ENCODE assay signal across 8 cellular contexts in the genomic region with DNA sequence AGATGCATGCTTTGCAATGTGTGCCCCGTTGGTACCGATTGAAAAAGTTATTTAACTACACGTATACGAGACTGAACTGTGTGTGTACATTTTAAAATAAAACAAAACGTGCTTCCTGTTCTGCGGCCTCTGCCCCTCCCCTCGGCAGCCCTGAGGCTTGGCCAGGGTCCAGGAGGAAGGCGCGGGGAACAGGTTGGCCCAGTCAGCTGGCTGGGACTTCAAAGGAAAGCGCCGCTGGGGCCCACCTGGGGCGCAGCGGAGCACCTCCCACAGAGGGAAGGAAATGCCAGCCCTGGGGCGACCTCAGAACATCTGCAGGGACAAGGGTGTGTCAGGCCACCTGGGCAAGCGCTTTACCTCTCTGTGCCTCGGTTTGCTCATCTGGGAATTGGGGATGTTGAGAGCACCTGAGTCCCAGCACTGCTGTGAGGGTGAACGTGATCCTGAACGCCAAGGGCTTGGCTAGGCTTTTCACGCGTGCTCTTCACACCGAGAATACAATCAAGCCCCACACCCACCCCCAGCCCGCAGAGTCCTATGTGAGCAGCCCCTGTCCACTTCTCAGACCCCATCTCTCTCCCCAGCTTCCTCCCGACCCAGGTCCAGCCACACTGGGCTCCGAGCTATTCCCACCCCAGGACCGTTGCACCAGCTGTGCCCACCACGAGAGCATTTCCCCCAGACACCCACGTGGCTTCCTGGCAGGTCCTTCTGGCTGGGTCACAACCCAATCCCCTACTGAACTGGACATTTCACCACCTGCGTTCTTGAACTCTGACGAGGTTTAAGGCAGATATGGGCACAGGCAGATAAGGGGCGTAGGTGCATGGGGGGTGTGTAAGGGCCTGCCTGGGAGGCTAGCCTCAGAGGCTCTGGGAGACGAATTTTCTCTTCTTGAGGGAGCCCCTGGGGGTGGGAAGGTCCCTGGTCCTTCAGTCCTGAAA. TPM values are rescaled to one million over a fixed set of nuclear protein-coding genes. Genes with fewer than 3 reads are reported as not detected.
DNase-seq lines count a peak whose midpoint lies in the region; ATAC-seq, FAIRE-seq and TF ChIP-seq lines count a peak whose summit lies in the region.

No MANE protein-coding gene starts in this region.

- H3K36me3 ChIP-seq in Karpas-422 (ENCODE audit: insufficient read depth, low read length) (no peaks in the 10 kb centered on the region), RWPE2 (ENCODE audit: low read depth) (no peaks in the 10 kb centered on the region), keratinocyte (ENCODE audit: control insufficient read depth in 2 of 2, extremely low read depth in 1 of 2, insufficient read depth in 2 of 2, low read length in 2 of 2) (no peaks in the 10 kb centered on the region)

- DNase-seq in Calu3 (peak; percentile 99), Karpas-422 (peak; percentile 92), RWPE2 (ENCODE audit: low spot score) (peak; percentile 95), keratinocyte (ENCODE audit: low read depth, low spot score) (peak; percentile 87), osteocyte (ENCODE audit: extremely low spot score, unreplicated experiment) (no peak)
- DNase-seq in activated naive CD4-positive, alpha-beta T cell treated with anti-CD3 and anti-CD28 coated beads for 36 hours: peak; percentile 93
- peak; percentile 48 to 75 (median 50) for DNase-seq in stimulated activated CD4-positive, alpha-beta T cell treated with anti-CD3 and anti-CD28 coated beads, TNF-alpha, amount 100 ng/mL, for 24 hours (ENCODE audit: low read depth in 3 of 3)

- H3K27ac ChIP-seq in Karpas-422 (ENCODE audit: low read length): peak overlapping the region; percentile 33; the same call in 1 of the 2 replicates
- peak overlapping the region; percentile 74 for H3K27ac ChIP-seq in RWPE2 (ENCODE audit: poor library complexity, severe bottlenecking)
- peak overlapping the region; percentile 56 for H3K27ac ChIP-seq in keratinocyte (ENCODE audit: control insufficient read depth, insufficient read depth, low read length)

- H3K9me3 ChIP-seq in Karpas-422 (ENCODE audit: low read length) (no peaks in the 10 kb centered on the region), RWPE2 (ENCODE audit: severe bottlenecking) (no peaks in the 10 kb centered on the region), keratinocyte (ENCODE audit: control insufficient read depth, low read depth, low read length) (peaks cover 2% of the 10 kb centered on the region)

- TF ChIP-seq CTCF in Calu3 (IDR thresholded peaks at IDR 0.05; ENCODE audit: unreplicated experiment): no peak
- TF ChIP-seq CTCF in RWPE2 (IDR thresholded peaks at IDR 0.05; ENCODE audit: poor library complexity, severe bottlenecking): no peak
- no peak for TF ChIP-seq CTCF in keratinocyte (optimal IDR thresholded peaks at IDR 0.05 in 1 of 3, IDR thresholded peaks at IDR 0.05 in 1 of 3, conservative IDR thresholded peaks at IDR 0.05 in 1 of 3; ENCODE audit: extremely low read depth in 1 of 3, insufficient read depth in 2 of 3, low read length in 3 of 3)
- no peak for TF ChIP-seq CTCF in osteocyte (IDR thresholded peaks at IDR 0.05)

- no TSS peak for BruUV-seq in Calu3 (replicated peaks; lab: Mats Ljungman, UMichigan)

- H3K27me3 Mint-ChIP-seq in Calu3 (ENCODE audit: unreplicated experiment): no peaks in the 10 kb centered on the region
- peaks cover 2% of the 10 kb centered on the region for H3K27me3 Mint-ChIP-seq in activated naive CD4-positive, alpha-beta T cell treated with anti-CD3 and anti-CD28 coated beads for 36 hours (ENCODE audit: low read depth)
- H3K27me3 Mint-ChIP-seq in osteocyte (ENCODE audit: unreplicated experiment): peaks cover 2% of the 10 kb centered on the region

- peak; percentile 64 for FAIRE-seq in keratinocyte (lab: Jason Lieb, UNC)

- H2AFZ ChIP-seq in Karpas-422 (ENCODE audit: low read length): peak overlapping the region; percentile 75
- H2AFZ ChIP-seq in keratinocyte (ENCODE audit: control insufficient read depth, low read length): no peak overlapping the region

- H3K79me2 ChIP-seq in Karpas-422 (ENCODE audit: low read length) (no peaks in the 10 kb centered on the region), keratinocyte (ENCODE audit: control insufficient read depth, insufficient read depth, low read length) (no peaks in the 10 kb centered on the region)

- intact Hi-C loops in Calu3 (cut with micrococcal nuclease; ENCODE audit: unreplicated experiment): loop anchor here (2.0 to 5.0 kb wide), 3 partner anchors 73 to 137 kb away; no protein-coding TSS in a partner anchor
- intact Hi-C loops in activated naive CD4-positive, alpha-beta T cell treated with anti-CD3 and anti-CD28 coated beads for 36 hours (cut with micrococcal nuclease): loop anchor here (1.0 to 2.0 kb wide), 3 partner anchors 27 to 103 kb away; no protein-coding TSS in a partner anchor

- H3K27me3 ChIP-seq in Karpas-422 (ENCODE audit: low read length): no peaks in the 10 kb centered on the region
- H3K27me3 ChIP-seq in RWPE2 (ENCODE audit: insufficient read depth, poor library complexity, severe bottlenecking): no peaks in the 10 kb centered on the region
- H3K27me3 ChIP-seq in keratinocyte (ENCODE audit: control insufficient read depth, extremely low read depth, insufficient read depth, low read length): peaks cover 10% of the 10 kb centered on the region

- CTCF ChIA-PET in Calu3 (lab: Charles Lee): interaction anchor here (1.1 kb wide), 2 partner anchors 17 to 83 kb away, joined by 3 to 4 read pairs; no protein-coding TSS in a partner anchor
- CTCF ChIA-PET in activated naive CD4-positive, alpha-beta T cell treated with anti-CD3 and anti-CD28 coated beads for 36 hours (lab: Charles Lee): no interaction called here

- no peaks in the 10 kb centered on the region for H3K9me1 ChIP-seq in keratinocyte (ENCODE audit: control insufficient read depth, extremely low read depth, insufficient read depth, low read length)

- H3K4me1 Mint-ChIP-seq in Calu3 (ENCODE audit: low read depth, unreplicated experiment): peaks cover 75% of the 10 kb centered on the region
- H3K4me1 Mint-ChIP-seq in activated naive CD4-positive, alpha-beta T cell treated with anti-CD3 and anti-CD28 coated beads for 36 hours (ENCODE audit: low read depth): peaks cover 21% of the 10 kb centered on the region
- peaks cover 26% of the 10 kb centered on the region for H3K4me1 Mint-ChIP-seq in osteocyte (ENCODE audit: unreplicated experiment)

- H3K27ac Mint-ChIP-seq in Calu3 (ENCODE audit: unreplicated experiment) (peak overlapping the region; percentile 79), osteocyte (ENCODE audit: unreplicated experiment) (no peak overlapping the region)
- no peak overlapping the region for H3K27ac Mint-ChIP-seq in activated naive CD4-positive, alpha-beta T cell treated with anti-CD3 and anti-CD28 coated beads for 36 hours

- H3K9me3 Mint-ChIP-seq in Calu3 (ENCODE audit: low read depth, unreplicated experiment): no peaks in the 10 kb centered on the region
- H3K9me3 Mint-ChIP-seq in activated naive CD4-positive, alpha-beta T cell treated with anti-CD3 and anti-CD28 coated beads for 36 hours: peaks cover 2% of the 10 kb centered on the region
- H3K9me3 Mint-ChIP-seq in osteocyte (ENCODE audit: unreplicated experiment): no peaks in the 10 kb centered on the region

- H3K9me2 ChIP-seq in Karpas-422 (replicated peaks; ENCODE audit: insufficient read depth, low read length): no peaks in the 10 kb centered on the region

- H3K36me3 Mint-ChIP-seq in Calu3 (ENCODE audit: insufficient read depth, unreplicated experiment) (peaks cover 18% of the 10 kb centered on the region), osteocyte (ENCODE audit: unreplicated experiment) (peaks cover 2% of the 10 kb centered on the region)
- no peaks in the 10 kb centered on the region for H3K36me3 Mint-ChIP-seq in activated naive CD4-positive, alpha-beta T cell treated with anti-CD3 and anti-CD28 coated beads for 36 hours (ENCODE audit: low read depth)

- H3K4me1 ChIP-seq in Karpas-422 (ENCODE audit: low read length) (peaks cover 29% of the 10 kb centered on the region), RWPE2 (ENCODE audit: insufficient read depth, poor library complexity, severe bottlenecking) (peaks cover 22% of the 10 kb centered on the region), keratinocyte (ENCODE audit: control insufficient read depth, extremely low read depth, insufficient read depth, low read length) (peaks cover 26% of the 10 kb centered on the region)

- peak; percentile 50 for ATAC-seq in GM21526 (IDR thresholded peaks at IDR 0.05; ENCODE audit: low FRiP score, unreplicated experiment)
- peak; percentile 65 for ATAC-seq in RWPE2 (ENCODE audit: low read depth)

- H3K4me2 ChIP-seq in Karpas-422 (ENCODE audit: low read depth, low read length, poor library complexity, severe bottlenecking) (peak overlapping the region; percentile 62), keratinocyte (ENCODE audit: control insufficient read depth, extremely low read depth, insufficient read depth, low read depth, low read length) (peak overlapping the region; percentile 73)

- H3K4me3 ChIP-seq in Karpas-422 (ENCODE audit: low read length): peak overlapping the region; percentile 15; the same call in 1 of the 2 replicates
- no peak overlapping the region for H3K4me3 ChIP-seq in RWPE2 (ENCODE audit: severe bottlenecking)
- H3K4me3 ChIP-seq in keratinocyte (ENCODE audit: control insufficient read depth in 2 of 3, extremely low read depth in 1 of 3, insufficient read depth in 2 of 3, low read depth in 1 of 3, low read length in 3 of 3): peak overlapping the region in 1 of 3 experiments; percentile 33

- H4K20me1 ChIP-seq in Karpas-422 (ENCODE audit: insufficient read depth, low read depth, low read length) (no peaks in the 10 kb centered on the region), keratinocyte (ENCODE audit: control insufficient read depth, extremely low read depth, insufficient read depth, low read length) (no peaks in the 10 kb centered on the region)

- H3K4me3 Mint-ChIP-seq in Calu3 (ENCODE audit: low read depth, unreplicated experiment): peak overlapping the region; percentile 60
- H3K4me3 Mint-ChIP-seq in activated naive CD4-positive, alpha-beta T cell treated with anti-CD3 and anti-CD28 coated beads for 36 hours: peak overlapping the region; percentile 33
- no peak overlapping the region for H3K4me3 Mint-ChIP-seq in osteocyte (ENCODE audit: unreplicated experiment)

- peak overlapping the region; percentile 48 for H3K9ac ChIP-seq in Karpas-422 (ENCODE audit: low read length)
- peak overlapping the region; percentile 44 for H3K9ac ChIP-seq in keratinocyte (ENCODE audit: control insufficient read depth, extremely low read depth, insufficient read depth, low read length)

- dilution Hi-C loops in keratinocyte (cut with MboI; ENCODE audit: extremely low pct_ligation_motif_present, low sequenced_read_pairs): no loop called here

RNA-seq across cellular contexts. Expression of gene NCOR2, which starts 41.9 kb away (rescaled TPM):
- total RNA-seq in Calu3 (2022) (325 and 348 TPM in 2 replicates), osteocyte (362 and 381 TPM in 2 replicates)
- total RNA-seq in Karpas-422 (2014; rRNA removed; shearing (Covaris generic); ENCODE audit: low replicate concordance): 36.8 and 75.4 TPM in 2 replicates
- total RNA-seq in activated naive CD4-positive, alpha-beta T cell treated with anti-CD3 and anti-CD28 coated beads for 36 hours: 100 to 1,000 TPM; 102 TPM
- 4.7 to 10.3 TPM (median 5.0 TPM) in 3 replicates for polyA plus RNA-seq in keratinocyte
- 31.0 TPM for polyA plus RNA-seq in keratinocyte (2011; ENCODE audit: low read depth)
- polyA plus RNA-seq in keratinocyte (2011; cell fraction: cytosol; rRNA removed): 6.5 and 20.0 TPM in 2 replicates
- 43.3 and 69.5 TPM in 2 replicates for polyA plus RNA-seq in keratinocyte (2011; cell fraction: nucleus; rRNA removed)
- polyA plus RNA-seq in keratinocyte (2012; ENCODE audit: low replicate concordance): 35.3 and 75.7 TPM in 2 replicates
- 19.3 to 59.5 TPM (median 23.6 TPM) in 3 replicates for polyA minus RNA-seq in keratinocyte
- polyA minus RNA-seq in keratinocyte (2011; cell fraction: cytosol; rRNA and poly(A)+ RNA removed): 40.7 TPM
- 50.3 and 64.5 TPM in 2 replicates for polyA minus RNA-seq in keratinocyte (2011; cell fraction: nucleus; rRNA and poly(A)+ RNA removed)
